In genomic region chr19:34254552-34255432, GRCh38 we compare ENCODE assay signal across 1 cellular context.
TF ChIP-seq lines count a peak whose summit lies in the region.

Gene GARRE1, plus strand, starts transcription at chr19:34254554. Its CDS starts 45,920 bp downstream, at chr19:34300474.

TF ChIP-seq in GM23338, 12 proteins besides CTCF, POLR2A, EP300 and RAD21 (continued from another document):
- TF ChIP-seq REST (IDR thresholded peaks at IDR 0.05; ENCODE audit: unreplicated experiment): no peak
- TF ChIP-seq ZNF331 (CRISPR knock-in tag; IDR thresholded peaks at IDR 0.05; ENCODE audit: low read depth): no peak
